ENCODE assay signal across 8 cellular contexts in the genomic region with DNA sequence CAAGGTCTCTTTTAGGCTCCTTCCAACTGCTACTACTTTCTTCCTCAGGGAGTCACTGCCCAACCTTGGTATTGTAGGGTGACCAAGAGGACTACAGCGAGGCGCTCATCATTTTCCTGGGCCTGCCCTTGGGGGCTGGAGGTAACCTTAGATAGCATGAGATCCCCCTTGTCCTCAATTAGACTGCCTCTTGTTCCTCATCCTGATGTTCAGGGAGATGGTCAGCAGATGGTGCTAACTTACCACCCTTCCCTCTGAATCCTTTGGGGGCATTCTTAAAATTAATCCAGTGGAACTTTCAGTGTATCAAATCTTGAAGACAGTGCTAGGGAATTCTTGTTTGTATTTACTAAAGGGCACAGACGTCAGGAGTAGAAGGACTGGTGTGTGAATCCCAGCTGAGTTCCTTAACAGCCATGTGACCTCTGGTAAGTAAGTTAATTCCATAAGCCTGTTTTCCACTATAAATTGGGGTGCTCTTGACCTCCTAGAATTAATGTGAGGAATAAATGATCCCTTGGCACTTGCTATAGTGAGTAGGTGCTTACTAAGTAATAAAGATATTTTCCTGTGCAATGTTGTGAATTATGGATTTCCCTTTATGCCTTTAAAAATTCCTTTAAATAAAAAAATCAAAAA. TPM values are rescaled to one million over a fixed set of nuclear protein-coding genes. Genes with fewer than 3 reads are reported as not detected.
DNase-seq lines count a peak whose midpoint lies in the region; ATAC-seq, FAIRE-seq and TF ChIP-seq lines count a peak whose summit lies in the region.

No MANE protein-coding gene starts in this region.

- RAD21 ChIA-PET in GM12878 (lab: Charles Lee; ENCODE audit: unreplicated experiment): interaction anchor here (0.9 to 1.0 kb wide), 2 partner anchors 82 to 109 kb away, joined by 3 read pairs; no protein-coding TSS in a partner anchor

- TF ChIP-seq RAD21 in GM12878 (IDR thresholded peaks at IDR 0.05; ENCODE audit: insufficient read depth, low read depth, low read length): peak; percentile 93

- SMC1A ChIA-PET in GM12878 (lab: Charles Lee; ENCODE audit: uncharacterized antibody, unreplicated experiment): interaction anchor here (1.7 kb wide), 1 partner anchor 109 kb away, joined by 5 read pairs; no protein-coding TSS in a partner anchor

- ATAC-seq in GM12878: no peak
- ATAC-seq in lower lobe of right lung: no peak
- no peak for ATAC-seq in GM18505 (IDR thresholded peaks at IDR 0.05; ENCODE audit: unreplicated experiment)
- ATAC-seq in sciatic nerve: no peak

- peaks cover 9% of the 10 kb centered on the region for H3K79me2 ChIP-seq in GM12878 (ENCODE audit: control insufficient read depth, insufficient read depth, low read length)

- H3K4me3 ChIP-seq in GM12878 (no peak overlapping the region), lower lobe of right lung (no peak overlapping the region)

- in situ Hi-C loops in GM13977 (cut with MboI; ENCODE audit: low pct_unique_long_range_greater_than_20kb, low sequenced_read_pairs, unreplicated experiment) (loop anchor here (25.0 kb wide), 1 partner anchor 98 kb away; a partner anchor contains a TSS), GM12878 (cut with MboI) (loop anchor here (5.0 kb wide), 1 partner anchor 108 kb away; a partner anchor contains a TSS)

- POLR2A ChIA-PET in GM12878 (lab: Charles Lee): no interaction called here

- H3K9me3 ChIP-seq in GM12878 (replicated peaks; ENCODE audit: control insufficient read depth, insufficient read depth, low read length) (no peaks in the 10 kb centered on the region), lower lobe of right lung (no peaks in the 10 kb centered on the region)

- no peak overlapping the region for H3K27ac ChIP-seq in GM12878 (ENCODE audit: control insufficient read depth, insufficient read depth)
- no peak overlapping the region for H3K27ac ChIP-seq in lower lobe of right lung

- H3K4me1 ChIP-seq in GM12878 (ENCODE audit: control insufficient read depth, insufficient read depth, low read length) (no peaks in the 10 kb centered on the region), lower lobe of right lung (no peaks in the 10 kb centered on the region)

- FAIRE-seq in GM12878 (lab: Jason Lieb, UNC): peak; percentile 61

- H4K20me1 ChIP-seq in GM12878 (ENCODE audit: control insufficient read depth, insufficient read depth): no peaks in the 10 kb centered on the region

- TF ChIP-seq POLR2A in GM12878 (IDR thresholded peaks at IDR 0.05; ENCODE audit: low read depth, low read length): no peak
- no peak for TF ChIP-seq POLR2A in GM18505 (IDR thresholded peaks at IDR 0.05; ENCODE audit: borderline replicate concordance, extremely low read depth, insufficient read depth, insufficient read length)

- no peak for TF ChIP-seq EP300 in GM12878 (IDR thresholded peaks at IDR 0.05; ENCODE audit: borderline replicate concordance in 1 of 2, control insufficient read depth in 1 of 2, low read depth in 2 of 2, low read length in 2 of 2)

- H3K27me3 ChIP-seq in GM12878 (replicated peaks in 1 of 2; ENCODE audit: control insufficient read depth in 2 of 2, insufficient read depth in 2 of 2, low read length in 1 of 2): no peaks in the 10 kb centered on the region
- H3K27me3 ChIP-seq in lower lobe of right lung (ENCODE audit: low read depth): no peaks in the 10 kb centered on the region

- H3K36me3 ChIP-seq in GM12878 (ENCODE audit: control insufficient read depth in 2 of 2, insufficient read depth in 2 of 2, low read length in 1 of 2) (no peaks in the 10 kb centered on the region), lower lobe of right lung (no peaks in the 10 kb centered on the region)

- no peak overlapping the region for H3K9ac ChIP-seq in GM12878 (ENCODE audit: control insufficient read depth, insufficient read depth, low read length)

- WGBS in GM12878 (ENCODE audit: insufficient coverage, insufficient replicate concordance, low lambda C conversion rate, missing lambda C conversion rate): 5% methylated on average over 3 of the region's 3 CpGs

- no peak overlapping the region; the same call in 1 of the 2 replicates for H2AFZ ChIP-seq in GM12878 (ENCODE audit: control insufficient read depth, low read depth, low read length)

- intact Hi-C loops in GM12878 (cut with micrococcal nuclease; ENCODE audit: unreplicated experiment): loop anchor here (1.0 to 2.0 kb wide), 3 partner anchors 82 to 116 kb away; a partner anchor contains a TSS
- intact Hi-C loops in lower lobe of right lung (cut with DNase I): loop anchor here (10.0 kb wide), 1 partner anchor 86 kb away; no protein-coding TSS in a partner anchor
- intact Hi-C loops in sciatic nerve (cut with DNase I): loop anchor here (10.0 kb wide), 1 partner anchor 86 kb away; no protein-coding TSS in a partner anchor

- CTCF ChIA-PET in GM12878 (lab: Yijun Ruan, JAX): interaction anchor here (0.9 to 2.9 kb wide), 8 partner anchors 23 to 211 kb away, joined by 3 to 26 read pairs (median 4); a partner anchor contains a TSS

- peak; percentile 76 for DNase-seq in Ammon's horn (ENCODE audit: low spot score)
- peak; percentile 61 for DNase-seq in GM13977 (ENCODE audit: low spot score)
- peak; percentile 66 to 81 for DNase-seq in NCI-H524 (lab: John Stamatoyannopoulos, UW)
- no peak for DNase-seq in GM12878 (ENCODE audit: low read depth, low spot score)
- DNase-seq in lower lobe of right lung: no peak
- no peak for DNase-seq in stimulated activated CD4-positive, alpha-beta T cell treated with anti-CD3 and anti-CD28 coated beads, Interleukin-4, amount 100 ng/mL, for 1 hour
- DNase-seq in sciatic nerve (ENCODE audit: low spot score): no peak

- peak; percentile 65 for TF ChIP-seq CTCF in GM13977 (IDR thresholded peaks at IDR 0.05; ENCODE audit: extremely low read depth, insufficient read depth, missing control alignments)
- peak; percentile 59 to 84 (median 63); a peak in 5 of 6 replicates for TF ChIP-seq CTCF in GM12878 (IDR thresholded peaks at IDR 0.05 in 2 of 3, conservative IDR thresholded peaks at IDR 0.05 in 1 of 3; ENCODE audit: control insufficient read depth in 2 of 3, extremely low read depth in 1 of 3, insufficient read depth in 1 of 3, low read depth in 3 of 3, low read length in 3 of 3)
- TF ChIP-seq CTCF in lower lobe of right lung (IDR thresholded peaks at IDR 0.05): peak; percentile 54

- no TSS peak for BruUV-seq in GM12878 (replicated peaks; lab: Mats Ljungman, UMichigan)

- no peak overlapping the region for H3K4me2 ChIP-seq in GM12878 (ENCODE audit: control insufficient read depth, insufficient read depth)

RNA-seq across cellular contexts. Expression of a gene that starts 4.1 kb away (rescaled TPM):
- total RNA-seq in GM12878 (2013; cell fraction: nucleolus; rRNA removed): 83.2 and 92.5 TPM in 2 replicates
- total RNA-seq in GM12878 (2014; rRNA removed): 18.4 and 23.4 TPM in 2 replicates
- 41.9 and 44.4 TPM in 2 replicates for total RNA-seq in GM12878 (2014; rRNA removed; fragmentation: Illumina TruSeq; extraction: Trizol)
- total RNA-seq in GM12878 (2021): 46.7 and 49.5 TPM in 2 replicates
- 13.4 TPM for polyA plus RNA-seq in GM12878 (2011; ENCODE audit: low read depth)
- 57.4 and 97.6 TPM in 2 replicates for polyA plus RNA-seq in GM12878 (2011; rRNA removed)
- 18.4 and 19.1 TPM in 2 replicates for polyA plus RNA-seq in GM12878 (2011; cell fraction: cytosol; rRNA removed)
- polyA plus RNA-seq in GM12878 (2011; cell fraction: nucleus; rRNA removed): 36.3 and 48.5 TPM in 2 replicates
- polyA plus RNA-seq in GM12878 (2012): 29.9 and 32.9 TPM in 2 replicates
- 42.1 and 48.7 TPM in 2 replicates for polyA plus RNA-seq in GM12878 (2014; fragmentation: Illumina TruSeq; extraction: Trizol)
- polyA plus RNA-seq in GM12878 (2014; fragmentation: Nextera tagmentation; extraction: Ambion mirVana): 10 to 100 TPM; 10.1 to 12.5 TPM
- 33.4 and 37.8 TPM in 2 replicates for polyA plus RNA-seq in GM12878 (2014; rRNA removed)
- polyA plus RNA-seq in GM12878 (2016; fragmentation: Nextera tagmentation; extraction: Ambion mirVana): 10 to 100 TPM; 20.0 to 24.8 TPM
- polyA minus RNA-seq in GM12878 (2011; rRNA and poly(A)+ RNA removed): 27.6 and 46.2 TPM in 2 replicates
- 18.4 and 23.4 TPM in 2 replicates for polyA minus RNA-seq in GM12878 (2011; cell fraction: cytosol; rRNA and poly(A)+ RNA removed)
- 20.6 and 25.8 TPM in 2 replicates for polyA minus RNA-seq in GM12878 (2011; cell fraction: nucleus; rRNA and poly(A)+ RNA removed)
- 43.4 TPM for total RNA-seq in lower lobe of right lung
- 49.8 TPM for total RNA-seq in sciatic nerve

RNA-seq across cellular contexts. Expression of a gene that starts 22.1 kb away (rescaled TPM):
- total RNA-seq in GM12878 (2013; cell fraction: nucleolus; rRNA removed): 0.10 TPM in 1 of 2 replicates, not detected in the other
- total RNA-seq in GM12878 (2014; rRNA removed) (0.06 TPM in 1 of 2 replicates, not detected in the other), GM12878 (2014; rRNA removed; fragmentation: Illumina TruSeq; extraction: Trizol) (not detected in 2 replicates), GM12878 (2021) (0.05 TPM in 1 of 2 replicates, not detected in the other), lower lobe of right lung (10.2 TPM), sciatic nerve (37.9 TPM)
- polyA plus RNA-seq in GM12878 (2011; ENCODE audit: low read depth): not detected
- polyA plus RNA-seq in GM12878 (2011; rRNA removed) (0.04 TPM in 2 replicates), GM12878 (2014; fragmentation: Illumina TruSeq; extraction: Trizol) (0.03 TPM in 1 of 2 replicates, not detected in the other), GM12878 (2014; fragmentation: Nextera tagmentation; extraction: Ambion mirVana) (not detected), GM12878 (2014; rRNA removed) (0.03 and 0.04 TPM in 2 replicates), GM12878 (2016; fragmentation: Nextera tagmentation; extraction: Ambion mirVana) (under 1 TPM in 1 of 2 experiments, not detected in 1; 0.04 TPM)
- polyA plus RNA-seq in GM12878 (2011; cell fraction: cytosol; rRNA removed): 0.01 and 0.02 TPM in 2 replicates
- polyA plus RNA-seq in GM12878 (2011; cell fraction: nucleus; rRNA removed): 0.19 and 0.26 TPM in 2 replicates
- polyA plus RNA-seq in GM12878 (2012): 0.06 and 0.07 TPM in 2 replicates
- 0.10 TPM in 1 of 2 replicates, not detected in the other for polyA minus RNA-seq in GM12878 (2011; rRNA and poly(A)+ RNA removed)
- polyA minus RNA-seq in GM12878 (2011; cell fraction: cytosol; rRNA and poly(A)+ RNA removed): not detected in 2 replicates
- not detected in 2 replicates for polyA minus RNA-seq in GM12878 (2011; cell fraction: nucleus; rRNA and poly(A)+ RNA removed)

RNA-seq across cellular contexts. Expression of a gene that starts 55.6 kb away (rescaled TPM):
- 30.6 and 35.1 TPM in 2 replicates for total RNA-seq in GM12878 (2013; cell fraction: nucleolus; rRNA removed)
- total RNA-seq in GM12878 (2014; rRNA removed) (14.9 and 15.8 TPM in 2 replicates), GM12878 (2014; rRNA removed; fragmentation: Illumina TruSeq; extraction: Trizol) (12.4 and 12.6 TPM in 2 replicates), GM12878 (2021) (20.1 and 22.9 TPM in 2 replicates), lower lobe of right lung (19.8 TPM), sciatic nerve (29.6 TPM)
- 10.2 TPM for polyA plus RNA-seq in GM12878 (2011; ENCODE audit: low read depth)
- polyA plus RNA-seq in GM12878 (2011; rRNA removed) (22.8 and 24.3 TPM in 2 replicates), GM12878 (2014; fragmentation: Illumina TruSeq; extraction: Trizol) (24.2 and 26.0 TPM in 2 replicates), GM12878 (2014; fragmentation: Nextera tagmentation; extraction: Ambion mirVana) (10 to 100 TPM; 10.1 to 11.2 TPM), GM12878 (2014; rRNA removed) (14.1 and 15.1 TPM in 2 replicates), GM12878 (2016; fragmentation: Nextera tagmentation; extraction: Ambion mirVana) (1 to 10 TPM; 4.2 to 8.6 TPM)
- polyA plus RNA-seq in GM12878 (2011; cell fraction: cytosol; rRNA removed): 15.4 and 18.2 TPM in 2 replicates
- polyA plus RNA-seq in GM12878 (2011; cell fraction: nucleus; rRNA removed): 14.2 and 16.7 TPM in 2 replicates
- polyA plus RNA-seq in GM12878 (2012): 11.8 and 19.0 TPM in 2 replicates
- polyA minus RNA-seq in GM12878 (2011; rRNA and poly(A)+ RNA removed): 14.7 and 18.6 TPM in 2 replicates
- polyA minus RNA-seq in GM12878 (2011; cell fraction: cytosol; rRNA and poly(A)+ RNA removed): 16.2 and 20.3 TPM in 2 replicates
- polyA minus RNA-seq in GM12878 (2011; cell fraction: nucleus; rRNA and poly(A)+ RNA removed): 7.5 and 11.2 TPM in 2 replicates

Comparison
In these comparisons a context has a peak if more than half of its experiments do, and no peak if none do; other contexts are left out.
1. DNase-seq: peak in Ammon's horn (single experiment), GM13977 (single experiment) and NCI-H524 (2 of 2); none in GM12878 (single experiment), lower lobe of right lung (single experiment), stimulated activated CD4-positive, alpha-beta T cell treated with anti-CD3 and anti-CD28 coated beads, Interleukin-4, amount 100 ng/mL, for 1 hour (single experiment) and sciatic nerve (single experiment).
2. RNA of a gene that starts 22.1 kb away (total RNA-seq): 37.9 TPM in sciatic nerve (single experiment) and 10.2 TPM in lower lobe of right lung (single experiment); 0.05 to 0.10 TPM in GM12878; every median in the first group is over 10 times any median in the second.
3. Peak in every context shown above with its lines, with median percentiles within 50 percentile points of each other: CTCF ChIP-seq.